Comparison of ENCODE assay signal across 20 cellular contexts in genomic region chr4:67883463-67883862, GRCh38. TPM values are rescaled to one million over a fixed set of nuclear protein-coding genes. Genes with fewer than 3 reads are reported as not detected.
"Had no signal": no experiment of that assay in that cellular context is flagged by ENCODE, and none has a peak within 500 bp of the region (broad histone marks: within the 10 kb centered on the region; RNA-seq: fewer than 3 reads in every experiment).

No MANE protein-coding gene starts in this region.

- H3K4me3 ChIP-seq: prostate gland, skin epidermis, transverse colon had no signal

- H3K27ac ChIP-seq: prostate gland, transverse colon had no signal

- ATAC-seq: activated T-helper 17 cell treated with anti-CD3 and anti-CD28 coated beads, Interleukin-2, amount 50 U/mL, for 72 hours; right cardiac atrium; SK-N-SH treated with all-trans-retinoic acid at 6 μM for 48 hours; stimulated activated naive CD8-positive, alpha-beta T cell treated with anti-CD3 and anti-CD28 coated beads, Interleukin-15, Interleukin-2, amounts not matched to agents 100 U/mL and 50 U/mL, for 24 hours; T-helper 17 cell had no signal

- H3K27me3 ChIP-seq: transverse colon had no signal

- DNase-seq: activated CD4-positive, CD25-positive, alpha-beta regulatory T cell treated with anti-CD3 and anti-CD28 coated beads, Interleukin-2, amount 50 U/mL, for 72 hours; activated naive CD4-positive, alpha-beta T cell treated with Interleukin-2 at 50 U/mL for 16 hours; dermis blood vessel endothelial cell; erythroblast; hypothalamus; mesendoderm; nephron progenitor cell; right cardiac atrium; stimulated activated CD4-positive, alpha-beta T cell treated with anti-CD3 and anti-CD28 coated beads, Interleukin-4, amount 100 ng/mL, for 4 hours; stimulated activated naive CD8-positive, alpha-beta T cell treated with anti-CD3 and anti-CD28 coated beads, Interleukin-15, Interleukin-2, amounts not matched to agents 100 U/mL and 50 U/mL, for 24 hours; T-helper 17 cell; transverse colon had no signal

RNA-seq across cellular contexts. Expression of gene TMPRSS11D, which starts 0.3 kb away (rescaled TPM):
- total RNA-seq: activated T-helper 17 cell treated with anti-CD3 and anti-CD28 coated beads, Interleukin-2, amount 50 U/mL, for 72 hours; astrocyte; cerebellum; dermis blood vessel endothelial cell; glomerular endothelial cell; omental fat pad; prostate gland; right cardiac atrium; T-helper 17 cell had no signal
